Comparison of ENCODE assay signal across 1 cellular context in the genomic region with DNA sequence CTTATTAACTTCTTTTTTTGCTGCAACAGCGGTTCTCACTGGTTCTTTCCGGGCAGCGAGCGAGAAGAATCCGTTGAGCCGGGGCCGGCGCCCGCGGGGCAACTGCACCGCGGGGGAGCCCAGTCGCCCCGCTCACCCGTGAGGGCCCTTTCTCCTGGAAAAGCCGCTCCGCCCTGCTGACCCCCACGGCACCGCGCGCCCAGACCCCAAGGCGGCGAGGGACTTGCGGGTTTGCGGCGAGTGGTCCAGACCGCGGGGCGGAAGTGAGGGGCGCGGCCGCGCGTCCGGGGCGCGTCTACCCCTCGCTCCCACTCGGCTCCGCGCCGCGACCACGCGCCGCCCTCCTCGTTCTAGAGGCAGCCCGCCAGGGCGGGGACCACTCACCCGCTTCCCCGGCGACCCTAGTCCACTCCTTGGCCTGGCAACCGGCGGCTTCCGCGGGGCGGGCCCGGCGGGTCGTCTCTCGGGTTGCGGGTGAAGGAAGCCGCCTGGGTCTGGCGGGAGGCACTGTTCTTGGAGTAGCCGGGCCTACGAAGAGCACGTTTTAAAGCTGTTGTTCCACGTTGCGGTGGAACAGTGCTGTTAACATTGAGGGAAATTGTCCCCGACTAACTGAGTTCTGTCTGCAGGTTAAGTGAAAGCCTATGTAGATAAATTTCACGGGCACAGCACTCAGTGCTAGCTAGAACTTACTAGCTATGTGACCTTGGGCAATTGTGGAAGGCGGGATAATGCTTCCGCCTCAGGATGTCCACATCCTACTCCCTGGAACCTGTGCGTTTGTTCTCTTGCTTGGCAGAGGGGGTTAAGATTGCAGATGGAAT.
TF ChIP-seq lines count a peak whose summit lies in the region.

Gene NEK3 (minus strand): TSS at position 439 of the 824 bp plus-strand sequence. CDS start 3,406 bp downstream, outside the sequence.

TF ChIP-seq in HepG2, 621 proteins besides CTCF, POLR2A, EP300 and RAD21 (continued from another document and continues in another):
- TF ChIP-seq ZHX2 (IDR thresholded peaks at IDR 0.05; ENCODE audit: low read depth) (no peak), ZHX2 (CRISPR knock-in tag; IDR thresholded peaks at IDR 0.05; ENCODE audit: borderline replicate concordance) (peak; percentile 83; the same call in 1 of the 2 replicates), MXI1 (IDR thresholded peaks at IDR 0.05; ENCODE audit: borderline replicate concordance, low read depth, low read length) (peak; percentile 25; the same call in 1 of the 3 replicates), ZNF710 (CRISPR knock-in tag; IDR thresholded peaks at IDR 0.05; ENCODE audit: borderline replicate concordance) (peak; percentile 66; the same call in 1 of the 2 replicates), RNF2 (conservative IDR thresholded peaks at IDR 0.05; ENCODE audit: low read depth) (peak; percentile 83), NFIB (CRISPR knock-in tag; IDR thresholded peaks at IDR 0.05; ENCODE audit: borderline replicate concordance) (peak; percentile 89), ZNF777 (CRISPR knock-in tag; IDR thresholded peaks at IDR 0.05) (peak; percentile 46; the same call in 1 of the 2 replicates), FOXO4 (CRISPR knock-in tag; conservative IDR thresholded peaks at IDR 0.05) (peak; percentile 95; the same call in 1 of the 2 replicates), ZNF720 (CRISPR knock-in tag; IDR thresholded peaks at IDR 0.05) (no peak), MLLT10 (CRISPR knock-in tag; IDR thresholded peaks at IDR 0.05) (no peak), ZSCAN30 (CRISPR knock-in tag; IDR thresholded peaks at IDR 0.05) (no peak), NR2F6 (IDR thresholded peaks at IDR 0.05) (no peak; the same call in 1 of the 2 replicates), NR2F6 (CRISPR knock-in tag; IDR thresholded peaks at IDR 0.05) (peak; percentile 45; the same call in 1 of the 2 replicates), RBFOX2 (IDR thresholded peaks at IDR 0.05; ENCODE audit: low read depth, low read length) (peak; percentile 97), ZNF83 (CRISPR knock-in tag; IDR thresholded peaks at IDR 0.05; ENCODE audit: borderline replicate concordance) (no peak; the same call in 1 of the 2 replicates), ZNF883 (CRISPR knock-in tag; IDR thresholded peaks at IDR 0.05; ENCODE audit: not compliant biosample characterization) (peak; percentile 91), SIN3A (IDR thresholded peaks at IDR 0.05; ENCODE audit: borderline replicate concordance, low read depth, low read length) (0 out of 2 replicates have a peak, but pooled peaks have one; percentile 44), KDM5A (IDR thresholded peaks at IDR 0.05; ENCODE audit: borderline replicate concordance, low read length) (no peak; the same call in 1 of the 2 replicates), IKZF5 (CRISPR knock-in tag; IDR thresholded peaks at IDR 0.05) (peak; percentile 77), HMG20A (CRISPR knock-in tag; IDR thresholded peaks at IDR 0.05; ENCODE audit: borderline replicate concordance) (no peak; the same call in 1 of the 2 replicates), DRAP1 (CRISPR knock-in tag; IDR thresholded peaks at IDR 0.05) (peak; percentile 49; the same call in 1 of the 2 replicates)
- TF ChIP-seq, protein P1, sequence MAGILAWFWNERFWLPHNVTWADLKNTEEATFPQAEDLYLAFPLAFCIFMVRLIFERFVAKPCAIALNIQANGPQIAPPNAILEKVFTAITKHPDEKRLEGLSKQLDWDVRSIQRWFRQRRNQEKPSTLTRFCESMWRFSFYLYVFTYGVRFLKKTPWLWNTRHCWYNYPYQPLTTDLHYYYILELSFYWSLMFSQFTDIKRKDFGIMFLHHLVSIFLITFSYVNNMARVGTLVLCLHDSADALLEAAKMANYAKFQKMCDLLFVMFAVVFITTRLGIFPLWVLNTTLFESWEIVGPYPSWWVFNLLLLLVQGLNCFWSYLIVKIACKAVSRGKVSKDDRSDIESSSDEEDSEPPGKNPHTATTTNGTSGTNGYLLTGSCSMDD (CRISPR knock-in tag; IDR thresholded peaks at IDR 0.05) = peak; percentile 89
- TF ChIP-seq, protein P2, sequence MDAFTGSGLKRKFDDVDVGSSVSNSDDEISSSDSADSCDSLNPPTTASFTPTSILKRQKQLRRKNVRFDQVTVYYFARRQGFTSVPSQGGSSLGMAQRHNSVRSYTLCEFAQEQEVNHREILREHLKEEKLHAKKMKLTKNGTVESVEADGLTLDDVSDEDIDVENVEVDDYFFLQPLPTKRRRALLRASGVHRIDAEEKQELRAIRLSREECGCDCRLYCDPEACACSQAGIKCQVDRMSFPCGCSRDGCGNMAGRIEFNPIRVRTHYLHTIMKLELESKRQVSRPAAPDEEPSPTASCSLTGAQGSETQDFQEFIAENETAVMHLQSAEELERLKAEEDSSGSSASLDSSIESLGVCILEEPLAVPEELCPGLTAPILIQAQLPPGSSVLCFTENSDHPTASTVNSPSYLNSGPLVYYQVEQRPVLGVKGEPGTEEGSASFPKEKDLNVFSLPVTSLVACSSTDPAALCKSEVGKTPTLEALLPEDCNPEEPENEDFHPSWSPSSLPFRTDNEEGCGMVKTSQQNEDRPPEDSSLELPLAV (CRISPR knock-in tag; conservative IDR thresholded peaks at IDR 0.05; ENCODE audit: low read depth) = 0 out of 2 replicates have a peak, but pooled peaks have one; percentile 25
- TF ChIP-seq, protein P3, sequence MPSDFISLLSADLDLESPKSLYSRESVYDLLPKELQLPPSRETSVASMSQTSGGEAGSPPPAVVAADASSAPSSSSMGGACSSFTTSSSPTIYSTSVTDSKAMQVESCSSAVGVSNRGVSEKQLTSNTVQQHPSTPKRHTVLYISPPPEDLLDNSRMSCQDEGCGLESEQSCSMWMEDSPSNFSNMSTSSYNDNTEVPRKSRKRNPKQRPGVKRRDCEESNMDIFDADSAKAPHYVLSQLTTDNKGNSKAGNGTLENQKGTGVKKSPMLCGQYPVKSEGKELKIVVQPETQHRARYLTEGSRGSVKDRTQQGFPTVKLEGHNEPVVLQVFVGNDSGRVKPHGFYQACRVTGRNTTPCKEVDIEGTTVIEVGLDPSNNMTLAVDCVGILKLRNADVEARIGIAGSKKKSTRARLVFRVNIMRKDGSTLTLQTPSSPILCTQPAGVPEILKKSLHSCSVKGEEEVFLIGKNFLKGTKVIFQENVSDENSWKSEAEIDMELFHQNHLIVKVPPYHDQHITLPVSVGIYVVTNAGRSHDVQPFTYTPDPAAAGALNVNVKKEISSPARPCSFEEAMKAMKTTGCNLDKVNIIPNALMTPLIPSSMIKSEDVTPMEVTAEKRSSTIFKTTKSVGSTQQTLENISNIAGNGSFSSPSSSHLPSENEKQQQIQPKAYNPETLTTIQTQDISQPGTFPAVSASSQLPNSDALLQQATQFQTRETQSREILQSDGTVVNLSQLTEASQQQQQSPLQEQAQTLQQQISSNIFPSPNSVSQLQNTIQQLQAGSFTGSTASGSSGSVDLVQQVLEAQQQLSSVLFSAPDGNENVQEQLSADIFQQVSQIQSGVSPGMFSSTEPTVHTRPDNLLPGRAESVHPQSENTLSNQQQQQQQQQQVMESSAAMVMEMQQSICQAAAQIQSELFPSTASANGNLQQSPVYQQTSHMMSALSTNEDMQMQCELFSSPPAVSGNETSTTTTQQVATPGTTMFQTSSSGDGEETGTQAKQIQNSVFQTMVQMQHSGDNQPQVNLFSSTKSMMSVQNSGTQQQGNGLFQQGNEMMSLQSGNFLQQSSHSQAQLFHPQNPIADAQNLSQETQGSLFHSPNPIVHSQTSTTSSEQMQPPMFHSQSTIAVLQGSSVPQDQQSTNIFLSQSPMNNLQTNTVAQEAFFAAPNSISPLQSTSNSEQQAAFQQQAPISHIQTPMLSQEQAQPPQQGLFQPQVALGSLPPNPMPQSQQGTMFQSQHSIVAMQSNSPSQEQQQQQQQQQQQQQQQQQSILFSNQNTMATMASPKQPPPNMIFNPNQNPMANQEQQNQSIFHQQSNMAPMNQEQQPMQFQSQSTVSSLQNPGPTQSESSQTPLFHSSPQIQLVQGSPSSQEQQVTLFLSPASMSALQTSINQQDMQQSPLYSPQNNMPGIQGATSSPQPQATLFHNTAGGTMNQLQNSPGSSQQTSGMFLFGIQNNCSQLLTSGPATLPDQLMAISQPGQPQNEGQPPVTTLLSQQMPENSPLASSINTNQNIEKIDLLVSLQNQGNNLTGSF (CRISPR knock-in tag; IDR thresholded peaks at IDR 0.05) = peak; percentile 90
- TF ChIP-seq, protein P4, sequence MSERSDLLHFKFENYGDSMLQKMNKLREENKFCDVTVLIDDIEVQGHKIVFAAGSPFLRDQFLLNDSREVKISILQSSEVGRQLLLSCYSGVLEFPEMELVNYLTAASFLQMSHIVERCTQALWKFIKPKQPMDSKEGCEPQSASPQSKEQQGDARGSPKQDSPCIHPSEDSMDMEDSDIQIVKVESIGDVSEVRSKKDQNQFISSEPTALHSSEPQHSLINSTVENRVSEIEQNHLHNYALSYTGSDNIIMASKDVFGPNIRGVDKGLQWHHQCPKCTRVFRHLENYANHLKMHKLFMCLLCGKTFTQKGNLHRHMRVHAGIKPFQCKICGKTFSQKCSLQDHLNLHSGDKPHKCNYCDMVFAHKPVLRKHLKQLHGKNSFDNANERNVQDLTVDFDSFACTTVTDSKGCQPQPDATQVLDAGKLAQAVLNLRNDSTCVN (CRISPR knock-in tag; IDR thresholded peaks at IDR 0.05; ENCODE audit: borderline replicate concordance) = peak; percentile 43; the same call in 1 of the 2 replicates
